In the genomic region with DNA sequence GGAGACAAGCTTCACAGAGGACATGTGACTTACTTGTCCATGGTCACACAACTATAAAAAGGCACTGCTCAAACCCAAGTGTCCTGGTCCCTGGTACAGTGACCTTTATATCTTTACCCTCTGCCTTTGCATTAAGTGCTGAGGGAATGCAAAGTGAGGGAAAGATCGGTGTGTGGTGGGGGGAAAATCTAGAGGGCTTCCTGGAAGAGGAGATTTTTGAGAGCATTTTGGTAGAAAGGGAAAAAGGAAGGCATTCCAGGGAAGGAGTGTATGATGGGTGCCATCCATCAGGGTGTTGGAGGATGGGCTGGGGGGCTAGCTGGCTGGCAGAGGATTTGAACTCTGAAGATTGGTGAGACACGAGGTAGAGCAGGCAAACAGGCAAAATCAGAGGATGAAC, we compare ENCODE assay signal across 9 cellular contexts. TPM values are rescaled to one million over a fixed set of nuclear protein-coding genes. Genes with fewer than 3 reads are reported as not detected.
"Had no signal": no experiment of that assay in that cellular context is flagged by ENCODE, and none has a peak within 500 bp of the region (broad histone marks: within the 10 kb centered on the region; RNA-seq: fewer than 3 reads in every experiment).

No MANE protein-coding gene starts in this region.

- H3K4me3 ChIP-seq: GM23338 had no signal

- FAIRE-seq: H1, H54 had no signal

- DNase-seq: H9, HCEC 1CT, IMR-90, KBM-7 had no signal

- H3K4me2 ChIP-seq: GM23338, KMS-11 had no signal

- H3K27ac ChIP-seq: KMS-11 had no signal

- ATAC-seq: GM23338 had no signal

- H3K27ac Mint-ChIP-seq: GM23338, H9 had no signal

- H3K4me3 Mint-ChIP-seq: GM23338 had no signal

RNA-seq across cellular contexts. Expression of a gene that starts 9.3 kb away (rescaled TPM):
- total RNA-seq: GM23338 had no signal

RNA-seq across cellular contexts. Expression of a gene that starts 39.2 kb away (rescaled TPM):
- total RNA-seq: HT-29, IMR-90 had no signal
